Comparison of ENCODE assay signal across 17 cellular contexts in genomic region chr6:25456656-25457055, GRCh38.
"Had no signal": no experiment of that assay in that cellular context is flagged by ENCODE, and none has a peak within 500 bp of the region (broad histone marks: within the 10 kb centered on the region; RNA-seq: fewer than 3 reads in every experiment).

No MANE protein-coding gene starts in this region.

- H3K27ac ChIP-seq: foreskin keratinocyte, spleen, thoracic aorta had no signal

- ATAC-seq: activated CD8-positive, alpha-beta T cell treated with anti-CD3 and anti-CD28 coated beads, Interleukin-2, amount 10 ng/mL, durations not matched to agents 7 days and 5 days; foreskin keratinocyte; left lobe of liver; naive thymus-derived CD4-positive, alpha-beta T cell had no signal

- H3K36me3 ChIP-seq: ascending aorta, thoracic aorta had no signal

- H3K9me3 ChIP-seq: ascending aorta, spleen, thoracic aorta had no signal

- H3K27me3 ChIP-seq: ascending aorta, foreskin keratinocyte, spleen had no signal

- DNase-seq: activated CD4-positive, alpha-beta T cell treated with anti-CD3 and anti-CD28 coated beads for 1 hour; activated CD4-positive, alpha-beta T cell treated with anti-CD3 and anti-CD28 coated beads, Interleukin-2, amount 50 U/mL, for 1 hour; activated CD8-positive, alpha-beta T cell treated with anti-CD3 and anti-CD28 coated beads, Interleukin-2, amount 10 ng/mL, durations not matched to agents 7 days and 5 days; activated gamma-delta T cell; central memory CD4-positive, alpha-beta T cell; effector memory CD4-positive, alpha-beta T cell; foreskin keratinocyte; kidney; naive thymus-derived CD4-positive, alpha-beta T cell; retina; spleen; stimulated activated CD4-positive, alpha-beta T cell treated with anti-CD3 and anti-CD28 coated beads, Interleukin-4, amount 100 ng/mL, for 24 hours; stimulated activated naive CD4-positive, alpha-beta T cell treated with Interleukin-2 at 50 U/mL for 16 hours had no signal

- H3K4me3 ChIP-seq: ascending aorta, lung, spleen, thoracic aorta had no signal
